ENCODE assay signal across 9 cellular contexts in genomic region chr2:157439792-157440186, GRCh38. TPM values are rescaled to one million over a fixed set of nuclear protein-coding genes. Genes with fewer than 3 reads are reported as not detected.
A peak's percentile ranks its signal among the peaks of the same experiment; 100 is the strongest.
DNase-seq lines count a peak whose midpoint lies in the region; ATAC-seq, FAIRE-seq and TF ChIP-seq lines count a peak whose summit lies in the region.
"Had no signal": no experiment of that assay in that cellular context is flagged by ENCODE, and none has a peak within 500 bp of the region (broad histone marks: within the 10 kb centered on the region; RNA-seq: fewer than 3 reads in every experiment).

No MANE protein-coding gene starts in this region.

- peaks cover 5 to 18% (median 11%) of the 10 kb centered on the region in 3 donors for H3K4me1 ChIP-seq in pancreas

- peak; percentile 40 for ATAC-seq in HG03095 (IDR thresholded peaks at IDR 0.05; ENCODE audit: unreplicated experiment)
- ATAC-seq in pancreas, result peak; percentile 5 to 47 (median 38)

- peak overlapping the region; percentile 21 for H3K27ac ChIP-seq in VCaP
- H3K27ac ChIP-seq in pancreas, result peak overlapping the region in 2 of 4 donors; percentile 9 to 60

- no peak for TF ChIP-seq CTCF in VCaP (conservative IDR thresholded peaks at IDR 0.05)
- no peak for TF ChIP-seq CTCF in pancreas (IDR thresholded peaks at IDR 0.05)

- H3K36me3 ChIP-seq in pancreas, result no peaks in the 10 kb centered on the region
- H3K36me3 ChIP-seq: heart left ventricle had no signal

- H3K4me3 ChIP-seq in pancreas, result peak overlapping the region in 1 of 4 donors; percentile 3

- peak; percentile 44 for DNase-seq in activated T-cell treated with anti-CD3 and anti-CD28 coated beads for 4 hours
- no peak for DNase-seq in activated T-cell treated with anti-CD3 and anti-CD28 coated beads, Interleukin-2, amount 50 U/mL, for 1 hour
- DNase-seq in pancreas, result no peak
- DNase-seq in midbrain (lab: John Stamatoyannopoulos, UW), result no peak
- DNase-seq in HUDEP-2 (lab: John Stamatoyannopoulos, UW; ENCODE audit: unreplicated experiment in 76 of 76), result no peak
- DNase-seq in NCI-H69 (lab: John Stamatoyannopoulos, UW), result no peak

- WGBS in pancreas, 2 donors, result 93 to 100% methylated on average over 1 of the region's 1 CpG

- no peaks in the 10 kb centered on the region for H3K9me3 ChIP-seq in pancreas
- H3K9me3 ChIP-seq: heart left ventricle had no signal

- intact Hi-C loops in pancreas (cut with DNase I), result no loop called here

- FAIRE-seq in pancreas (lab: Jason Lieb, UNC), result no peak

- H3K27me3 ChIP-seq in pancreas, result no peaks in the 10 kb centered on the region
- H3K27me3 ChIP-seq: heart left ventricle had no signal

RNA-seq across cellular contexts. Expression of gene CYTIP, which starts 4.1 kb away (rescaled TPM):
- 1 to 10 TPM; 1.2 to 6.4 (median 4.1) TPM for total RNA-seq in pancreas
- polyA plus RNA-seq in pancreas, result under 1 TPM; 0.47 to 0.68 TPM
